2 cellular contexts compared by ENCODE assay signal in the genomic region with DNA sequence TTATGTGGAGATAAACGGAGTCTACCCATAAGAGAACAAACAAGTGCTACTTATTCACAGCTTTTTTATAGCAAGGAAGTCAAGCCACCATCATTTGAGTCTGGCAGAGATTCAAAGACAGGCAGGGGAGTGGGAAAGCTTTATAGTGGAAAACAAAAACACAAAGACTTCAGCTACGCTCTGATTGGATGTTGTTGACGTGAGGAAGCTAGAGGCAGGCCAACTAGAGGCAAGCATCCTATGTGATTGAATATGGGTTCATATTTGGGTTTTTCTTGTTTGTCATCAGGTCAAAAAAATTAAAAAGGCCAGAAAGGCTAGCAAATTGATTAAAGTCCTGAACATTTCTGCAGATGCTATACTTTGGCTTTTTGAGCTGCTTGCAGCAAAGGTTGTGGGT.
TF ChIP-seq lines count a peak whose summit lies in the region.

No MANE protein-coding gene starts in this region.

TF ChIP-seq in HCT116, 20 proteins besides CTCF, POLR2A, EP300 and RAD21 (continued from another document):
- TF ChIP-seq MAX (IDR thresholded peaks at IDR 0.05): no peak
- no peak for TF ChIP-seq FOSL1 (IDR thresholded peaks at IDR 0.05; ENCODE audit: low read depth)

TF ChIP-seq in WTC11, 78 proteins besides CTCF, POLR2A, EP300 and RAD21 (continued from another document):
- TF ChIP-seq, protein P1, sequence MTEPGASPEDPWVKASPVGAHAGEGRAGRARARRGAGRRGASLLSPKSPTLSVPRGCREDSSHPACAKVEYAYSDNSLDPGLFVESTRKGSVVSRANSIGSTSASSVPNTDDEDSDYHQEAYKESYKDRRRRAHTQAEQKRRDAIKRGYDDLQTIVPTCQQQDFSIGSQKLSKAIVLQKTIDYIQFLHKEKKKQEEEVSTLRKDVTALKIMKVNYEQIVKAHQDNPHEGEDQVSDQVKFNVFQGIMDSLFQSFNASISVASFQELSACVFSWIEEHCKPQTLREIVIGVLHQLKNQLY (CRISPR knock-in tag; IDR thresholded peaks at IDR 0.05): no peak
